16 cellular contexts compared by ENCODE assay signal in the genomic region with DNA sequence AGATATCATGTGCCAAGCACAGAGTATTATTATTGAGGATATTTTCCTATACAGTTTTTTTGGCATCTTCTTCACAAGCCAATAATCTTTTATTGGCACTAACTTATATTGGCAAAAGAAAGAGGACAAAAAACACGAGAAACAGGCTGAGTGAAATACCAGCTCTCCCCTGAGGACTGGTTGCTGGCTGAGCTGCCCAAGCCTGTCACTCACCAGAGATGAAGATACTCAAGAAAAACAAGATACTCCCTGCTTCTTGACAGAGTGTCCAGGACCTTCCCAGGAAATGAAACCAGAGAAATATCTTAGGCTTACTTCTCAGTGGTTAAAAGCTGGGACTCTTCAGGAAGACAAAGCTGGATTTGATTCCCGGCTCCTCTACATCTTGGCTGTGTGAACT. TPM values are rescaled to one million over a fixed set of nuclear protein-coding genes. Genes with fewer than 3 reads are reported as not detected.
DNase-seq lines count a peak whose midpoint lies in the region; ATAC-seq and TF ChIP-seq lines count a peak whose summit lies in the region.
"Had no signal": no experiment of that assay in that cellular context is flagged by ENCODE, and none has a peak within 500 bp of the region (broad histone marks: within the 10 kb centered on the region; RNA-seq: fewer than 3 reads in every experiment).

No MANE protein-coding gene starts in this region.

- H3K4me3 ChIP-seq in adipocyte (ENCODE audit: low read length): peak overlapping the region; percentile 28
- H3K4me3 ChIP-seq in fibroblast of the aortic adventitia (ENCODE audit: low read depth, low read length): no peak overlapping the region
- peak overlapping the region; percentile 15 for H3K4me3 ChIP-seq in thoracic aorta
- H3K4me3 ChIP-seq: K562 had no signal

- H3K27ac ChIP-seq in thoracic aorta: no peak overlapping the region

- ATAC-seq in thoracic aorta (ENCODE audit: insufficient number of reproducible peaks, low FRiP score, low read depth): no peak
- ATAC-seq in HG02973 (IDR thresholded peaks at IDR 0.05; ENCODE audit: unreplicated experiment): no peak

- no peak for TF ChIP-seq CTCF in fibroblast of the aortic adventitia (IDR thresholded peaks at IDR 0.05; ENCODE audit: insufficient read depth, low read length)
- no peak for TF ChIP-seq CTCF in thoracic aorta (IDR thresholded peaks at IDR 0.05)

- no peaks in the 10 kb centered on the region for H3K27me3 ChIP-seq in adipocyte (replicated peaks; ENCODE audit: control insufficient read depth, insufficient read depth, low read length)
- no peaks in the 10 kb centered on the region for H3K27me3 ChIP-seq in thoracic aorta (replicated peaks; ENCODE audit: insufficient read depth)

- H3K4me1 ChIP-seq in adipocyte (ENCODE audit: control insufficient read depth, insufficient read depth, low read length): peaks cover 6% of the 10 kb centered on the region
- peaks cover 0 to 14% of the 10 kb centered on the region in 2 donors for H3K4me1 ChIP-seq in thoracic aorta (ENCODE audit: control insufficient read depth in 1 of 2, low read depth in 2 of 2)
- H3K4me1 ChIP-seq: Caco-2 had no signal

- no peaks in the 10 kb centered on the region for H3K36me3 ChIP-seq in adipocyte (ENCODE audit: control insufficient read depth, insufficient read depth, low read length, severe bottlenecking)
- no peaks in the 10 kb centered on the region for H3K36me3 ChIP-seq in thoracic aorta

- H3K9ac ChIP-seq in adipocyte (ENCODE audit: low read length): peak overlapping the region; percentile 24

- peak; percentile 77 for DNase-seq in NCI-H446 treated with DMSO at 0.1 percent for 48 hours (lab: John Stamatoyannopoulos, UW)
- peak; percentile 2 for DNase-seq in adipocyte (ENCODE audit: low read depth)
- DNase-seq in fibroblast of the aortic adventitia (ENCODE audit: low read depth): peak; percentile 33
- DNase-seq in thoracic aorta (ENCODE audit: low spot score): no peak
- DNase-seq in NCI-H2081 treated with DMSO at 0.1 percent for 48 hours (lab: John Stamatoyannopoulos, UW): no peak
- no peak for DNase-seq in stimulated activated CD4-positive, alpha-beta T cell treated with anti-CD3 and anti-CD28 coated beads, Interleukin-4, amount 100 ng/mL, for 4 hours
- DNase-seq: Caco-2; CD4-positive, CD25-positive, alpha-beta regulatory T cell; DMS153; GOT3; NCI-H1436; NCI-H2029; NCI-H524 treated with DMSO at 0.1 percent for 48 hours; SIG-M5 had no signal

- H3K9me3 ChIP-seq in adipocyte (ENCODE audit: control insufficient read depth, low read length) (peaks cover 26% of the 10 kb centered on the region), thoracic aorta (peaks cover 8% of the 10 kb centered on the region)

RNA-seq across cellular contexts. Expression of a gene that starts 35.9 kb away (rescaled TPM):
- total RNA-seq in fibroblast of the aortic adventitia (ENCODE audit: low replicate concordance) (13.7 and 39.7 TPM in 2 replicates), thoracic aorta (10 to 100 TPM; 19.4 to 33.9 TPM)

Comparison
In these comparisons a context has a peak if more than half of its experiments do, and no peak if none do; other contexts are left out.
1. DNase-seq: peak in NCI-H446 treated with DMSO at 0.1 percent for 48 hours (single experiment), adipocyte (single experiment) and fibroblast of the aortic adventitia (single experiment); none in thoracic aorta (single experiment), NCI-H2081 treated with DMSO at 0.1 percent for 48 hours (single experiment) and stimulated activated CD4-positive, alpha-beta T cell treated with anti-CD3 and anti-CD28 coated beads, Interleukin-4, amount 100 ng/mL, for 4 hours (0 of 2).